In genomic region chr1:170586321-170586855, GRCh38 we compare ENCODE assay signal across 12 cellular contexts. TPM values are rescaled to one million over a fixed set of nuclear protein-coding genes. Genes with fewer than 3 reads are reported as not detected.
DNase-seq lines count a peak whose midpoint lies in the region; ATAC-seq, FAIRE-seq and TF ChIP-seq lines count a peak whose summit lies in the region.
"Had no signal": no experiment of that assay in that cellular context is flagged by ENCODE, and none has a peak within 500 bp of the region (broad histone marks: within the 10 kb centered on the region; RNA-seq: fewer than 3 reads in every experiment).

No MANE protein-coding gene starts in this region.

- WGBS in stomach, 5 donors: 33 to 61% (median 57%) methylated on average over 4 of the region's 4 CpGs

- H4K20me1 ChIP-seq in Karpas-422 (ENCODE audit: insufficient read depth, low read depth, low read length) (no peaks in the 10 kb centered on the region), MM.1S (ENCODE audit: insufficient read depth, low read length) (no peaks in the 10 kb centered on the region)

- no peaks in the 10 kb centered on the region for H3K79me2 ChIP-seq in Karpas-422 (ENCODE audit: low read length)
- H3K79me2 ChIP-seq in MM.1S (ENCODE audit: low read length): no peaks in the 10 kb centered on the region

- ATAC-seq in left colon (peak; percentile 42), GM18868 (IDR thresholded peaks at IDR 0.05; ENCODE audit: unreplicated experiment) (no peak)

- H3F3A ChIP-seq in MM.1S (ENCODE audit: insufficient read depth, low read length): no peaks in the 10 kb centered on the region

- H3K27me3 ChIP-seq in Karpas-422 (ENCODE audit: low read length) (no peaks in the 10 kb centered on the region), colonic mucosa (no peaks in the 10 kb centered on the region), stomach (peaks cover 0 to 6% (median 0%) of the 10 kb centered on the region in 3 donors), MM.1S (replicated peaks; ENCODE audit: insufficient read depth, low read length) (no peaks in the 10 kb centered on the region)

- H3K9me3 ChIP-seq in Karpas-422 (ENCODE audit: low read length) (no peaks in the 10 kb centered on the region), colonic mucosa (no peaks in the 10 kb centered on the region), stomach (no peaks in the 10 kb centered on the region), MM.1S (replicated peaks; ENCODE audit: insufficient read depth, low read length) (no peaks in the 10 kb centered on the region), kidney (ENCODE audit: control insufficient read depth in 1 of 2, low read length in 2 of 2) (no peaks in the 10 kb centered on the region)

- TF ChIP-seq CTCF in colonic mucosa (IDR thresholded peaks at IDR 0.05) (no peak), stomach (IDR thresholded peaks at IDR 0.05) (no peak), MM.1S (IDR thresholded peaks at IDR 0.05; ENCODE audit: low read length) (no peak), kidney (IDR thresholded peaks at IDR 0.05; ENCODE audit: borderline replicate concordance, extremely low read depth, insufficient read depth) (no peak)

- H3K4me1 ChIP-seq in Karpas-422 (ENCODE audit: low read length): no peaks in the 10 kb centered on the region
- no peaks in the 10 kb centered on the region for H3K4me1 ChIP-seq in colonic mucosa
- H3K4me1 ChIP-seq in stomach: peaks cover 0 to 20% (median 9%) of the 10 kb centered on the region in 4 donors
- H3K4me1 ChIP-seq in MM.1S (ENCODE audit: low read length): no peaks in the 10 kb centered on the region
- no peaks in the 10 kb centered on the region for H3K4me1 ChIP-seq in kidney (ENCODE audit: control insufficient read depth in 1 of 2, insufficient read depth in 1 of 2, low read depth in 1 of 2, low read length in 2 of 2)

- H3K27ac ChIP-seq in Karpas-422 (ENCODE audit: low read length) (no peak overlapping the region), colonic mucosa (peak overlapping the region; percentile 7), stomach (peak overlapping the region in 3 of 5 donors; percentile 3 to 35 (median 22)), MM.1S (ENCODE audit: low read length) (no peak overlapping the region), kidney (ENCODE audit: low read depth in 2 of 2, low read length in 2 of 2) (no peak overlapping the region)
- H3K27ac ChIP-seq: KMS-11 had no signal

- TF ChIP-seq POLR2A in stomach (IDR thresholded peaks at IDR 0.05): no peak

- H3K9ac ChIP-seq in Karpas-422 (ENCODE audit: low read length): no peak overlapping the region
- no peak overlapping the region for H3K9ac ChIP-seq in colonic mucosa (ENCODE audit: low read depth in 2 of 2, low read length in 2 of 2)
- no peak overlapping the region for H3K9ac ChIP-seq in MM.1S (ENCODE audit: low read length)
- H3K9ac ChIP-seq in kidney (ENCODE audit: low read length in 2 of 2): no peak overlapping the region
- H3K9ac ChIP-seq: KMS-11 had no signal

- H2AFZ ChIP-seq in Karpas-422 (ENCODE audit: low read length) (no peak overlapping the region), MM.1S (ENCODE audit: low read length) (no peak overlapping the region)

- FAIRE-seq in kidney (lab: Jason Lieb, UNC): no peak

- DNase-seq in Karpas-422 (peak; percentile 6), colonic mucosa (no peak), left colon (no peak), stomach (no peak), MM.1S (no peak), kidney (no peak), amniotic stem cell (lab: John Stamatoyannopoulos, UW) (no peak)
- DNase-seq: activated CD4-positive, alpha-beta T cell treated with anti-CD3 and anti-CD28 coated beads for 1 hour; NCI-H2171 treated with DMSO at 0.1 percent for 48 hours; SHP77 had no signal

- no peaks in the 10 kb centered on the region for H3K36me3 ChIP-seq in Karpas-422 (ENCODE audit: insufficient read depth, low read length)
- no peaks in the 10 kb centered on the region for H3K36me3 ChIP-seq in colonic mucosa
- no peaks in the 10 kb centered on the region for H3K36me3 ChIP-seq in stomach
- H3K36me3 ChIP-seq in MM.1S (replicated peaks; ENCODE audit: insufficient read depth, low read length): no peaks in the 10 kb centered on the region
- H3K36me3 ChIP-seq in kidney (ENCODE audit: control insufficient read depth in 1 of 2, insufficient read depth in 2 of 2, low read length in 2 of 2): no peaks in the 10 kb centered on the region

- no peak for TF ChIP-seq EP300 in stomach (IDR thresholded peaks at IDR 0.05)

- intact Hi-C loops in colonic mucosa (cut with DNase I) (no loop called here), left colon (cut with DNase I, micrococcal nuclease) (no loop called here), stomach (cut with DNase I; ENCODE audit: low total_unique reads) (no loop called here), kidney (cut with DNase I) (no loop called here)

- no peak overlapping the region for H3K4me2 ChIP-seq in Karpas-422 (ENCODE audit: low read depth, low read length, poor library complexity, severe bottlenecking)
- no peak overlapping the region for H3K4me2 ChIP-seq in MM.1S (ENCODE audit: low read depth, low read length)
- H3K4me2 ChIP-seq: KMS-11 had no signal

- H3K4me3 ChIP-seq in Karpas-422 (ENCODE audit: low read length) (no peak overlapping the region), colonic mucosa (no peak overlapping the region), stomach (peak overlapping the region in 1 of 4 donors; percentile 5), MM.1S (ENCODE audit: low read length) (no peak overlapping the region), kidney (ENCODE audit: low read length in 2 of 2) (no peak overlapping the region)

- no peaks in the 10 kb centered on the region for H3K9me2 ChIP-seq in Karpas-422 (replicated peaks; ENCODE audit: insufficient read depth, low read length)
- no peaks in the 10 kb centered on the region for H3K9me2 ChIP-seq in MM.1S (replicated peaks; ENCODE audit: insufficient read depth, low read length)

RNA-seq across cellular contexts. Expression of gene GORAB, which starts 54.4 kb away (rescaled TPM):
- 7.2 and 13.1 TPM in 2 replicates for total RNA-seq in Karpas-422 (2014; rRNA removed; shearing (Covaris generic); ENCODE audit: low replicate concordance)
- total RNA-seq in colonic mucosa: 10 to 100 TPM; 14.8 to 21.8 TPM
- total RNA-seq in left colon: 10 to 100 TPM; 25.0 to 26.4 TPM
- total RNA-seq in stomach: 100 to 1,000 TPM in 1 of 5 donors, 10 to 100 TPM in 2, 1 to 10 TPM in 2; 5.5 to 148 (median 11.9) TPM
- polyA plus RNA-seq in stomach: 1 to 10 TPM; 3.5 to 7.5 (median 4.0) TPM
- 13.6 TPM for total RNA-seq in kidney
- polyA plus RNA-seq in kidney (ENCODE audit: insufficient read depth, low read depth, low replicate concordance): 5.8 TPM

Comparison
In these comparisons a context has a peak if more than half of its experiments do, and no peak if none do; other contexts are left out.
1. H3K27ac ChIP-seq: peak in colonic mucosa (single experiment) and stomach (3 of 5); none in Karpas-422 (single experiment), MM.1S (single experiment) and kidney (0 of 2).